In genomic region chr4:99617374-99617773, GRCh38 we compare ENCODE assay signal across 24 cellular contexts. TPM values are rescaled to one million over a fixed set of nuclear protein-coding genes. Genes with fewer than 3 reads are reported as not detected.
"Had no signal": no experiment of that assay in that cellular context is flagged by ENCODE, and none has a peak within 500 bp of the region (broad histone marks: within the 10 kb centered on the region; RNA-seq: fewer than 3 reads in every experiment).

No MANE protein-coding gene starts in this region.

- DNase-seq: activated B cell treated with CpG ODN at 0.5 μM for 24 hours; activated CD4-positive, alpha-beta T cell treated with anti-CD3 and anti-CD28 coated beads for 4 hours; activated CD8-positive, alpha-beta T cell treated with anti-CD3 and anti-CD28 coated beads, Interleukin-2, amount 10 ng/mL, durations not matched to agents 7 days and 5 days; activated naive CD4-positive, alpha-beta T cell treated with anti-CD3 and anti-CD28 coated beads for 36 hours; activated T-cell treated with anti-CD3 and anti-CD28 coated beads, Interleukin-2, amount 50 U/mL, for 24 hours; cerebellar nuclear complex; cortex of kidney; hypothalamus; kidney; midbrain; psoas muscle; right lobe of liver; stimulated activated CD4-positive, alpha-beta T cell treated with anti-CD3 and anti-CD28 coated beads, Interleukin-4, amount 100 ng/mL, for 24 hours; stomach; T-cell; testis; upper lobe of left lung had no signal

- ATAC-seq: activated CD8-positive, alpha-beta T cell treated with anti-CD3 and anti-CD28 coated beads, Interleukin-2, amount 10 ng/mL, durations not matched to agents 7 days and 5 days; left lobe of liver; psoas muscle; right lobe of liver; SK-N-SH treated with all-trans-retinoic acid at 6 μM for 48 hours; stimulated activated effector memory CD8-positive, alpha-beta T cell treated with anti-CD3 and anti-CD28 coated beads, Interleukin-12 subunit alpha, Interleukin-12 subunit beta, amount 100 ng/mL, for 72 hours; T-cell had no signal

- H3K4me1 ChIP-seq: right lobe of liver, stomach, upper lobe of left lung had no signal

- H3K27ac ChIP-seq: psoas muscle, right lobe of liver, stomach, testis, upper lobe of left lung had no signal

- H3K9me3 ChIP-seq: psoas muscle, right lobe of liver, stomach, testis, upper lobe of left lung had no signal

- H3K36me3 ChIP-seq: stomach, upper lobe of left lung had no signal

- H3K4me3 ChIP-seq: lung, psoas muscle, right lobe of liver, smooth muscle cell, stomach, testis, upper lobe of left lung had no signal

- H3K27me3 ChIP-seq: right lobe of liver, stomach, testis, upper lobe of left lung had no signal

RNA-seq across cellular contexts. Expression of gene C4orf54, which starts 40.3 kb away (rescaled TPM):
- total RNA-seq: activated B cell treated with CpG ODN at 0.5 μM for 24 hours; activated CD8-positive, alpha-beta T cell treated with anti-CD3 and anti-CD28 coated beads, Interleukin-2, amount 10 ng/mL, durations not matched to agents 7 days and 5 days; activated naive CD4-positive, alpha-beta T cell treated with anti-CD3 and anti-CD28 coated beads for 36 hours; activated T-helper 2 cell treated with anti-CD3 and anti-CD28 coated beads, Interferon-gamma antibody, Interleukin-2, Interleukin-4, amounts not matched to agents 10 μg/mL and 5 μg/mL and 100 μg/mL, durations not matched to agents 14 hours and 24 hours and 36 hours; left lobe of liver; omental fat pad; smooth muscle cell; T-cell had no signal

RNA-seq across cellular contexts. Expression of gene MTTP, which starts 42.8 kb away (rescaled TPM):
- total RNA-seq: activated T-helper 2 cell treated with anti-CD3 and anti-CD28 coated beads, Interferon-gamma antibody, Interleukin-2, Interleukin-4, amounts not matched to agents 10 μg/mL and 5 μg/mL and 100 μg/mL, durations not matched to agents 14 hours and 24 hours and 36 hours; omental fat pad had no signal
